In the genomic region with DNA sequence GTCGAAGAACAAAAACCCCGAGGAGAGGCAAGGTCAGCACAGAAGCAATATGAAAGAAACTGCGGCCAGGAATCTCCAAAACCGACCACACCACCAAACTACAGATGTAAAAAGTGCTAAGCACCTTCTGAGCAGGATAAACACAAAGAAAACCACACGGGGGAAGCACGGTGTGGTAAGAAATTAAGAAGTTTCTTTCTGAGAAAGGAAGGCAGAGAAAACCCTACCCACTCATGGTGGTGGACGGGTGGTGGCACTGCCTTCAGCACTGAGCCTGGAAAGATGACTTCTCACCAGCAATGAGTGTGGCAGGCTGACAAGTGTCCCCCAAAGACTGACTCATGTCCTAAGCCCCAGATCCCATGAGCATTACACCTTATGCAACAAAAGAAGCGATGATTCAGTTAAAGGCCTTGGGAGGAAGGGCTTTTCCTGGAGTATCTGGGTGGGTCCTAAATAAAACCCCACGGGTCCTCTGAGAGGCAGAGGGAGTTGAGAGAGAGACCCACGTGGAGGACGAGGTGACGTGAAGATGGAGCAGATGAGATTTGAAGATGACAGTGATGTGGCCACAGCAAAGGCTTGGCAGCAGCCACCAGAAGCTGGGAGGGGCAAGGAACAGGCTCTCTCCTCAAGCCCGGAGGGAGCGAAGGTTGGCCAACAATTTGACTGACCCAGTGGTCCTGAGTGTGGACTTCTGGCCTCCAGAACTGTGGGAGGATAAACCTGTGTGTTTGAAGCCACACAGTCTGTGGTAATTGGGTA, we compare ENCODE assay signal across 9 cellular contexts.
DNase-seq lines count a peak whose midpoint lies in the region; ATAC-seq and TF ChIP-seq lines count a peak whose summit lies in the region.
"Had no signal": no experiment of that assay in that cellular context is flagged by ENCODE, and none has a peak within 500 bp of the region (broad histone marks: within the 10 kb centered on the region; RNA-seq: fewer than 3 reads in every experiment).

No MANE protein-coding gene starts in this region.

- H3K27ac ChIP-seq in mammary epithelial cell (ENCODE audit: insufficient read depth, low read depth, low read length): peak overlapping the region; percentile 21
- H3K27ac ChIP-seq: A549 had no signal

- in situ Hi-C loops in mammary epithelial cell (cut with MboI; ENCODE audit: low sequenced_read_pairs in 2 of 2): no loop called here

- WGBS in mammary epithelial cell (ENCODE audit: low coverage, missing lambda C conversion rate): 84% methylated on average over 12 of the region's 14 CpGs

- BruUV-seq in mammary epithelial cell (replicated peaks; lab: Mats Ljungman, UMichigan): no TSS peak

- peaks cover 7% of the 10 kb centered on the region for H3K79me2 ChIP-seq in mammary epithelial cell (ENCODE audit: insufficient read depth, low read length)

- DNase-seq in activated CD4-positive, CD25-positive, alpha-beta regulatory T cell (lab: John Stamatoyannopoulos, UW): no peak
- DNase-seq in MV-4-11 (lab: John Stamatoyannopoulos, UW) (peak; percentile 29), mammary epithelial cell (peak; percentile 74), NCI-H748 treated with DMSO at 0.1 percent for 48 hours (lab: John Stamatoyannopoulos, UW) (no peak), NCI-H187 treated with DMSO at 0.1 percent for 48 hours (lab: John Stamatoyannopoulos, UW) (no peak)
- peak; percentile 34 for DNase-seq in stimulated activated CD8-positive, alpha-beta memory T cell treated with anti-CD3 and anti-CD28 coated beads, Interleukin-4, amount 100 ng/mL, for 24 hours (ENCODE audit: low read depth)

- CTCF ChIA-PET in mammary epithelial cell (lab: Charles Lee; ENCODE audit: low non-redundant PET): no interaction called here

- H3K9ac ChIP-seq in mammary epithelial cell (ENCODE audit: insufficient read depth, low read length): no peak overlapping the region

- peaks cover 34% of the 10 kb centered on the region for H3K36me3 ChIP-seq in mammary epithelial cell (ENCODE audit: insufficient read depth, low read length)

- H2AFZ ChIP-seq in mammary epithelial cell (ENCODE audit: low read depth, low read length): no peak overlapping the region

- H3K4me2 ChIP-seq in mammary epithelial cell (ENCODE audit: insufficient read depth, low read depth, low read length): no peak overlapping the region
- H3K4me2 ChIP-seq: A549 had no signal

- H3K4me3 ChIP-seq in mammary epithelial cell (replicated peaks in 1 of 3; ENCODE audit: insufficient read depth in 1 of 3, low read depth in 2 of 3, low read length in 3 of 3): no peak overlapping the region
- H3K4me3 ChIP-seq: A549 had no signal

- H3K27me3 ChIP-seq in mammary epithelial cell (ENCODE audit: insufficient read depth, low read length): no peaks in the 10 kb centered on the region

- H4K20me1 ChIP-seq in mammary epithelial cell (ENCODE audit: insufficient read depth, low read length): no peaks in the 10 kb centered on the region

- no peak for TF ChIP-seq CTCF in mammary epithelial cell (conservative IDR thresholded peaks at IDR 0.05 in 1 of 2, IDR thresholded peaks at IDR 0.05 in 1 of 2; ENCODE audit: extremely low read depth in 1 of 2, insufficient read depth in 1 of 2, low read depth in 1 of 2, low read length in 2 of 2)

- peaks cover 5% of the 10 kb centered on the region for H3K4me1 ChIP-seq in mammary epithelial cell (ENCODE audit: insufficient read depth, low read length)
- H3K4me1 ChIP-seq: A549 had no signal

- dilution Hi-C loops in mammary epithelial cell (cut with HindIII; ENCODE audit: low sequenced_read_pairs): no loop called here

- ATAC-seq in activated CD4-positive, CD25-positive, alpha-beta regulatory T cell treated with anti-CD3 and anti-CD28 coated beads, Interleukin-2, amount 50 U/mL, for 24 hours: peak; percentile 77 to 85
- no peak for ATAC-seq in HG02623 (IDR thresholded peaks at IDR 0.05; ENCODE audit: unreplicated experiment)
- ATAC-seq: A549 had no signal

- intact Hi-C loops in mammary epithelial cell (cut with micrococcal nuclease): no loop called here

- H3K9me3 ChIP-seq in mammary epithelial cell (replicated peaks; ENCODE audit: insufficient read depth, low read length): no peaks in the 10 kb centered on the region
- H3K9me3 ChIP-seq: A549 had no signal

Comparison
In these comparisons a context has a peak if more than half of its experiments do, and no peak if none do; other contexts are left out.
1. DNase-seq: peak in MV-4-11 (single experiment), mammary epithelial cell (single experiment) and stimulated activated CD8-positive, alpha-beta memory T cell treated with anti-CD3 and anti-CD28 coated beads, Interleukin-4, amount 100 ng/mL, for 24 hours (single experiment); none in activated CD4-positive, CD25-positive, alpha-beta regulatory T cell (0 of 4), NCI-H748 treated with DMSO at 0.1 percent for 48 hours (single experiment) and NCI-H187 treated with DMSO at 0.1 percent for 48 hours (single experiment).